18 cellular contexts compared by ENCODE assay signal in the genomic region with DNA sequence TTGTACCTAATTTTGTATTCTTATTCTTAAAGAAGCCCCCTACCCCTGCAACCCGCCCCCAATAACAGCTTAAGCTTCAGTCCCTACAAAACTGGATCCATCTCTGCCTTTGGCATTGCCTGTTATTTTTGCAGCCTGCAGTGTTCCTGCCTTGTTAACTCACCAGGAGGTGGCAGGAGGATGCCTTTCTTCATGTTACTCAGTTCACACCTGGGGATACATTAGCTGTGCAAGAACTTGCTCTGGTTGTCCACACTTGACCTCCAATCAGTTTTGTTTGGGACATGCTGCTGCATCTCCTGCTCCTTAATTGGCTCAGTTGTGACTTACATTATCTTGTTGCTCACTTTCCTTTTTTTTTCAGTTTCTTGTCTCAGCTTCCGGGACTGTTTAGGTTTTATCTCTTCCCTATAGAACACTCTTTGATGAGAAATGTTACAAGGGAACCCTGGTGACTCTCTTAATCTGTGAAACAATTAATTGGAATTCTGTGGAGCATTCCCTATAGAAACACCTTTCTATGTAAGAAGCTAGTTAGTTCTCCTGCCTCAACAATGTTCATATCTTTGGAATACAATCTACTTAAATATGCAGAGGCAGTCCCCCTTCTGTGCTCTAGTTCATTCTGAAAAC.
DNase-seq lines count a peak whose midpoint lies in the region; ATAC-seq, FAIRE-seq and TF ChIP-seq lines count a peak whose summit lies in the region.
"Had no signal": no experiment of that assay in that cellular context is flagged by ENCODE, and none has a peak within 500 bp of the region (broad histone marks: within the 10 kb centered on the region; RNA-seq: fewer than 3 reads in every experiment).

No MANE protein-coding gene starts in this region.

- intact Hi-C loops in HepG2 (cut with micrococcal nuclease; ENCODE audit: unreplicated experiment): loop anchor here (2.0 kb wide), 1 partner anchor 334 kb away; no protein-coding TSS in a partner anchor

- WGBS in HepG2 (ENCODE audit: low lambda C conversion rate): 95% methylated on average over 2 of the region's 2 CpGs
- WGBS in neuronal stem cell (ENCODE audit: extremely low coverage in 2 of 2, insufficient read length in 2 of 2, insufficient replicate concordance in 1 of 2), 2 donors: no CpG with 5 or more reads among the region's 2 CpGs

- peaks cover 12% of the 10 kb centered on the region for H3K4me1 ChIP-seq in HepG2 (ENCODE audit: insufficient read depth, low read length)
- H3K4me1 ChIP-seq in neuronal stem cell (ENCODE audit: control insufficient read depth in 2 of 2, insufficient read depth in 1 of 2, low read depth in 1 of 2, low read length in 2 of 2): no peaks in the 10 kb centered on the region
- H3K4me1 ChIP-seq: heart left ventricle had no signal

- DNase-seq in GM10266 (ENCODE audit: extremely low spot score) (no peak), HuH-7 (ENCODE audit: low spot score) (peak; percentile 6), WERI-Rb-1 (no peak), HepG2 (ENCODE audit: low spot score) (peak; percentile 11), neuronal stem cell (ENCODE audit: low spot score) (no peak), superior temporal gyrus (ENCODE audit: extremely low spot score) (no peak)
- no peak for DNase-seq in activated CD8-positive, alpha-beta memory T cell treated with anti-CD3 and anti-CD28 coated beads, Interleukin-2, amount 50 U/mL, for 4 hours
- DNase-seq: activated CD4-positive, alpha-beta T cell treated with anti-CD3 and anti-CD28 coated beads, Interleukin-2, amount 10 ng/mL, durations not matched to agents 24 days and 14 days; activated naive CD8-positive, alpha-beta T cell treated with anti-CD3 and anti-CD28 coated beads, Interleukin-2, amount 50 U/mL, for 24 hours; activated T-cell treated with anti-CD3 and anti-CD28 coated beads, Interleukin-2, amount 50 U/mL, for 24 hours; erythroblast; GDM1; heart left ventricle; nephron progenitor cell; stimulated activated CD4-positive, alpha-beta T cell treated with anti-CD3 and anti-CD28 coated beads, Interleukin-4, amount 100 ng/mL, for 24 hours had no signal

- peak; percentile 52 for FAIRE-seq in HepG2 (lab: Jason Lieb, UNC)
- FAIRE-seq: RCC 7860 had no signal

- no peaks in the 10 kb centered on the region for H3K27me3 ChIP-seq in WERI-Rb-1 (ENCODE audit: insufficient read depth, low read depth, severe bottlenecking)
- no peaks in the 10 kb centered on the region for H3K27me3 ChIP-seq in HepG2 (ENCODE audit: control insufficient read depth in 1 of 2, insufficient read depth in 2 of 2, low read length in 2 of 2)
- no peaks in the 10 kb centered on the region for H3K27me3 ChIP-seq in neuronal stem cell (ENCODE audit: control insufficient read depth in 3 of 3, insufficient read depth in 3 of 3, low read depth in 1 of 3, low read length in 3 of 3)
- H3K27me3 ChIP-seq: heart left ventricle had no signal

- TF ChIP-seq RAD21 in HepG2 (CRISPR knock-in tag; IDR thresholded peaks at IDR 0.05): no peak

- no peaks in the 10 kb centered on the region for H3K79me1 ChIP-seq in neuronal stem cell (ENCODE audit: low read depth, low read length)

- no peak overlapping the region for H3K4ac ChIP-seq in neuronal stem cell (ENCODE audit: low read length)

- peak; percentile 39 for TF ChIP-seq CTCF in GM10266 (IDR thresholded peaks at IDR 0.05; ENCODE audit: control insufficient read depth, insufficient read depth, low read depth, missing control alignments)
- peak; percentile 39; the same call in 1 of the 2 replicates for TF ChIP-seq CTCF in WERI-Rb-1 (IDR thresholded peaks at IDR 0.05; ENCODE audit: low read depth, low read length)
- TF ChIP-seq CTCF in HepG2 (CRISPR knock-in tag; IDR thresholded peaks at IDR 0.05): peak; percentile 66

- H2BK5ac ChIP-seq in neuronal stem cell (ENCODE audit: low read length): no peak overlapping the region

- peak; percentile 84 for ATAC-seq in HepG2
- ATAC-seq: activated naive CD8-positive, alpha-beta T cell treated with anti-CD3 and anti-CD28 coated beads, Interleukin-2, amount 50 U/mL, for 24 hours; heart left ventricle; sciatic nerve had no signal

- H3K9me3 ChIP-seq in WERI-Rb-1 (ENCODE audit: severe bottlenecking): no peaks in the 10 kb centered on the region
- H3K9me3 ChIP-seq in HepG2 (ENCODE audit: low read length): no peaks in the 10 kb centered on the region
- H3K9me3 ChIP-seq in neuronal stem cell (replicated peaks in 1 of 2; ENCODE audit: control insufficient read depth in 2 of 2, insufficient read depth in 1 of 2, low read depth in 1 of 2, low read length in 2 of 2): no peaks in the 10 kb centered on the region

- CTCF ChIA-PET in HepG2 (lab: Yijun Ruan, JAX; ENCODE audit: low intra/inter-chr PET ratio, low total read pairs): no interaction called here

- H3K36me3 ChIP-seq in WERI-Rb-1 (no peaks in the 10 kb centered on the region), HepG2 (replicated peaks in 1 of 2; ENCODE audit: control insufficient read depth in 1 of 2, insufficient read depth in 2 of 2, low read length in 2 of 2) (peaks cover 0 to 7% of the 10 kb centered on the region in 2 experiments; a peak in 1 of 5 replicates), neuronal stem cell (replicated peaks in 1 of 2; ENCODE audit: control insufficient read depth in 2 of 2, insufficient read depth in 2 of 2, low read length in 2 of 2) (no peaks in the 10 kb centered on the region)
- H3K36me3 ChIP-seq: heart left ventricle had no signal

- peaks cover 11% of the 10 kb centered on the region for H3K79me2 ChIP-seq in HepG2 (ENCODE audit: insufficient read depth, low read length)

- no peak overlapping the region for H2AK5ac ChIP-seq in neuronal stem cell (ENCODE audit: low read depth, low read length)

- H4K91ac ChIP-seq in neuronal stem cell (ENCODE audit: low read depth, low read length, poor library complexity): no peak overlapping the region

- TF ChIP-seq POLR2A in HepG2 (IDR thresholded peaks at IDR 0.05; ENCODE audit: insufficient read depth in 1 of 2, low read depth in 2 of 2, low read length in 2 of 2): no peak

- H3K9ac ChIP-seq in HepG2 (ENCODE audit: insufficient read depth, low read depth, low read length) (no peak overlapping the region), neuronal stem cell (ENCODE audit: low read depth, low read length, poor library complexity) (no peak overlapping the region)

- H2BK12ac ChIP-seq in neuronal stem cell (ENCODE audit: low read length): no peak overlapping the region

- BruUV-seq in HepG2 (replicated peaks; lab: Mats Ljungman, UMichigan): no TSS peak

- no peaks in the 10 kb centered on the region for H4K20me1 ChIP-seq in HepG2 (ENCODE audit: insufficient read depth, low read length)

- POLR2A ChIA-PET in HepG2 (lab: Yijun Ruan, JAX): no interaction called here

- H3K4me2 ChIP-seq in HepG2 (ENCODE audit: low read depth, low read length) (no peak overlapping the region), neuronal stem cell (ENCODE audit: insufficient read depth, low read length, poor library complexity, severe bottlenecking) (no peak overlapping the region)

- H2BK120ac ChIP-seq in neuronal stem cell (ENCODE audit: low read depth, low read length): no peak overlapping the region

- no peak overlapping the region for H3K27ac ChIP-seq in WERI-Rb-1
- no peak overlapping the region for H3K27ac ChIP-seq in HepG2 (ENCODE audit: extremely low read length, insufficient read depth, low read length)
- no peak overlapping the region for H3K27ac ChIP-seq in neuronal stem cell (replicated peaks; ENCODE audit: low read length)
- H3K27ac ChIP-seq: heart left ventricle had no signal

- H3K23ac ChIP-seq in neuronal stem cell (ENCODE audit: low read depth, low read length, poor library complexity): no peak overlapping the region

- no peak overlapping the region for H2AFZ ChIP-seq in HepG2 (ENCODE audit: low read length)
- H2AFZ ChIP-seq in neuronal stem cell (ENCODE audit: low read length): no peak overlapping the region

- H3K4me3 ChIP-seq in WERI-Rb-1 (ENCODE audit: low read depth, low read length) (no peak overlapping the region), HepG2 (replicated peaks in 1 of 3; ENCODE audit: insufficient read depth in 1 of 3, low read depth in 2 of 3, low read length in 3 of 3) (no peak overlapping the region), neuronal stem cell (ENCODE audit: low read length in 2 of 2) (no peak overlapping the region)
- H3K4me3 ChIP-seq: heart left ventricle, lung had no signal

- H3K14ac ChIP-seq in neuronal stem cell (ENCODE audit: low read length): no peak overlapping the region

- in situ Hi-C loops in HepG2 (cut with HindIII; ENCODE audit: extremely low pct_ligation_motif_present, low pct_unique_long_range_greater_than_20kb): loop anchor here (5.0 kb wide), 1 partner anchor 331 kb away; no protein-coding TSS in a partner anchor

- H2BK15ac ChIP-seq in neuronal stem cell (ENCODE audit: low read length): no peak overlapping the region

- no peak for TF ChIP-seq EP300 in HepG2 (IDR thresholded peaks at IDR 0.05; ENCODE audit: low read depth in 2 of 2, low read length in 2 of 2)
- TF ChIP-seq EP300 in HepG2 (CRISPR knock-in tag; IDR thresholded peaks at IDR 0.05; ENCODE audit: borderline replicate concordance): no peak

- H4K8ac ChIP-seq in neuronal stem cell (ENCODE audit: low read depth, low read length): no peak overlapping the region

- H3K18ac ChIP-seq in neuronal stem cell (ENCODE audit: low read length): no peak overlapping the region

TF ChIP-seq in HepG2, 621 proteins besides CTCF, POLR2A, EP300 and RAD21:
- TF ChIP-seq STAG1 (CRISPR knock-in tag; IDR thresholded peaks at IDR 0.05) (peak; percentile 62), ZNF547 (CRISPR knock-in tag; IDR thresholded peaks at IDR 0.05) (no peak), KMT2B (CRISPR knock-in tag; IDR thresholded peaks at IDR 0.05) (no peak), GZF1 (CRISPR knock-in tag; IDR thresholded peaks at IDR 0.05) (no peak), ETV5 (CRISPR knock-in tag; IDR thresholded peaks at IDR 0.05; ENCODE audit: borderline replicate concordance) (no peak), SMC3 (IDR thresholded peaks at IDR 0.05; ENCODE audit: low read length) (peak; percentile 45; the same call in 1 of the 2 replicates)
TF ChIP-seq in HepG2: peak in this region for 2.

Comparison
In these comparisons a context has a peak if more than half of its experiments do, and no peak if none do; other contexts are left out.
1. DNase-seq: peak in HuH-7 (single experiment) and HepG2 (single experiment); none in GM10266 (single experiment), WERI-Rb-1 (single experiment), neuronal stem cell (single experiment), activated CD8-positive, alpha-beta memory T cell treated with anti-CD3 and anti-CD28 coated beads, Interleukin-2, amount 50 U/mL, for 4 hours (single experiment) and superior temporal gyrus (single experiment).
2. Peak in every context shown above with its lines, with median percentiles within 50 percentile points of each other: CTCF ChIP-seq.